In the genomic region with DNA sequence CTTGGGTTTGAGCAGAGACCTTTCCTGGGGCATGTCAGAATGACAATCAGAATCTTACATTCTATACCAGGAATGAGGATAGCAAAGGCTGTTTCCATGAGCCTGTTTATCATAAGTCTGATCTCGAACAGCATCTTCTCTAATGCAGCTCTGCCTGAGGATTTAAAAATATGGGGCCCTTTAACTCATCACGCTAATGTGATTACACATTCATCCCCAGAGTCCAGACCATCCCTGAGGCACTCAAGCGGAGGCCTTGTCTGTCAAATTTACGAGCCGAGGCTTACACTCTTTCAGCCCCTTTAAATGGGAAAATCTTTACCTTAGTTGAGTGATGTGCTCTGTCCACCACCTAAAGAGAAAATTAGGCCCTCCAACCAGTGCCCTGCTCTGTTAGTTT, we compare ENCODE assay signal across 1 cellular context.
TF ChIP-seq lines count a peak whose summit lies in the region.

No MANE protein-coding gene starts in this region.

TF ChIP-seq in neural cell, 6 proteins besides CTCF, POLR2A, EP300 and RAD21 (continued from another document):
- TF ChIP-seq, protein P1, sequence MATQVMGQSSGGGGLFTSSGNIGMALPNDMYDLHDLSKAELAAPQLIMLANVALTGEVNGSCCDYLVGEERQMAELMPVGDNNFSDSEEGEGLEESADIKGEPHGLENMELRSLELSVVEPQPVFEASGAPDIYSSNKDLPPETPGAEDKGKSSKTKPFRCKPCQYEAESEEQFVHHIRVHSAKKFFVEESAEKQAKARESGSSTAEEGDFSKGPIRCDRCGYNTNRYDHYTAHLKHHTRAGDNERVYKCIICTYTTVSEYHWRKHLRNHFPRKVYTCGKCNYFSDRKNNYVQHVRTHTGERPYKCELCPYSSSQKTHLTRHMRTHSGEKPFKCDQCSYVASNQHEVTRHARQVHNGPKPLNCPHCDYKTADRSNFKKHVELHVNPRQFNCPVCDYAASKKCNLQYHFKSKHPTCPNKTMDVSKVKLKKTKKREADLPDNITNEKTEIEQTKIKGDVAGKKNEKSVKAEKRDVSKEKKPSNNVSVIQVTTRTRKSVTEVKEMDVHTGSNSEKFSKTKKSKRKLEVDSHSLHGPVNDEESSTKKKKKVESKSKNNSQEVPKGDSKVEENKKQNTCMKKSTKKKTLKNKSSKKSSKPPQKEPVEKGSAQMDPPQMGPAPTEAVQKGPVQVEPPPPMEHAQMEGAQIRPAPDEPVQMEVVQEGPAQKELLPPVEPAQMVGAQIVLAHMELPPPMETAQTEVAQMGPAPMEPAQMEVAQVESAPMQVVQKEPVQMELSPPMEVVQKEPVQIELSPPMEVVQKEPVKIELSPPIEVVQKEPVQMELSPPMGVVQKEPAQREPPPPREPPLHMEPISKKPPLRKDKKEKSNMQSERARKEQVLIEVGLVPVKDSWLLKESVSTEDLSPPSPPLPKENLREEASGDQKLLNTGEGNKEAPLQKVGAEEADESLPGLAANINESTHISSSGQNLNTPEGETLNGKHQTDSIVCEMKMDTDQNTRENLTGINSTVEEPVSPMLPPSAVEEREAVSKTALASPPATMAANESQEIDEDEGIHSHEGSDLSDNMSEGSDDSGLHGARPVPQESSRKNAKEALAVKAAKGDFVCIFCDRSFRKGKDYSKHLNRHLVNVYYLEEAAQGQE (IDR thresholded peaks at IDR 0.05; ENCODE audit: borderline replicate concordance), result no peak
TF ChIP-seq in neural cell: peak in this region for 0.
